8 cellular contexts compared by ENCODE assay signal in the genomic region with DNA sequence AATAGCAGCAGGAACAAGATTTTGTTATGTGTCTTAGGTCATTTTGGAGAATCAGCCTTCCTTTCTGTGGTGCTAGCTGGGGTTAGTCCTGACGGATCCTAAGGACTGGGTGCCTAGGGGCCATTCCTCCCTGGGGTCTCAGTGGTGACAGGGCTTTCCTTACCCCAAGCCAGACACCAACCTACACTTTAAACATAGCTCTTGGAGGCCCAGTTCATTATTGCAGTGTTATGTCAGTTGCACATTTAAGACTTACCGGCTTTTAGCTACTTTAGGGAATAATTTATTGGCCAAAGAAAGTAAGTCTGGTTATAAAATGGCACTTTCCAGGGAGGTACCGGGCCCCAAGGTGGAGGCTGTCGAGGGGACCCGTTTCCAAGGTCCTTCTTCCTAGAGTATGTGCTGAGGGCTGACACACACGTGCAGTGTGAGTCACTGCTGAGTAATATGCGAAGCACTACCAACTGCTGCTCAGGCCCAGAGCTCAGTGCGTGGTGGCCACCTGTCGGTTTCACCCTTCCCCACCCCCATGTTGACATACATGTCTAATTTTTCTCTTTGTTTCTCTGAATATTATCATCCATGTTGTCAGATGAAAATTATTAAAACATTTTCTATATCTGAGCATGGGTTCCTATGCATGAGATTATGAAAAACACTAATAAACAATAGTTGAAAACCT.
DNase-seq lines count a peak whose midpoint lies in the region; ATAC-seq and TF ChIP-seq lines count a peak whose summit lies in the region.

No MANE protein-coding gene starts in this region.

- no peaks in the 10 kb centered on the region for H4K20me1 ChIP-seq in KMS-11 (ENCODE audit: insufficient read depth)

- ATAC-seq in GM18498 (IDR thresholded peaks at IDR 0.05; ENCODE audit: unreplicated experiment) = peak; percentile 97
- peak; percentile 99 for ATAC-seq in GM21786 (IDR thresholded peaks at IDR 0.05; ENCODE audit: unreplicated experiment)

- peak overlapping the region; percentile 66 for H3K27ac ChIP-seq in KMS-11

- no peak overlapping the region for H3K4me3 ChIP-seq in KMS-11 (IDR thresholded peaks at IDR 0.05; ENCODE audit: insufficient read depth, low read depth, low read length)

- H3K4me1 ChIP-seq in KMS-11 (ENCODE audit: low read depth, poor library complexity, severe bottlenecking) = peaks cover 28% of the 10 kb centered on the region

- peak overlapping the region; percentile 28; the same call in 1 of the 2 replicates for H3K9ac ChIP-seq in KMS-11

- TF ChIP-seq CTCF in KMS-11 (conservative IDR thresholded peaks at IDR 0.05; ENCODE audit: low read depth, low read length) = peak; percentile 38; the same call in 1 of the 2 replicates

- DNase-seq in amniotic stem cell (lab: John Stamatoyannopoulos, UW) = peak; percentile 0
- peak; percentile 10 to 22 for DNase-seq in stimulated activated CD4-positive, alpha-beta T cell treated with anti-CD3 and anti-CD28 coated beads, Interleukin-1b, Interleukin-23, amount 100 ng/mL, for 4 hours (ENCODE audit: low read depth in 2 of 2)
- DNase-seq in pons (ENCODE audit: low spot score) = no peak
- no peak for DNase-seq in ecto neural progenitor cell (ENCODE audit: low spot score)
- DNase-seq in HuH-7.5 (ENCODE audit: low spot score) = no peak

- no peaks in the 10 kb centered on the region for H3K79me2 ChIP-seq in KMS-11 (ENCODE audit: insufficient read depth, low read depth)

- H3K4me2 ChIP-seq in KMS-11 = peak overlapping the region; percentile 18

- H3K36me3 ChIP-seq in KMS-11 (ENCODE audit: insufficient read depth) = no peaks in the 10 kb centered on the region

- no peaks in the 10 kb centered on the region for H3K27me3 ChIP-seq in KMS-11 (ENCODE audit: insufficient read depth, low read depth)

- peak overlapping the region; percentile 23; the same call in 1 of the 2 replicates for H2AFZ ChIP-seq in KMS-11 (ENCODE audit: low read depth)

Comparison
In these comparisons a context has a peak if more than half of its experiments do, and no peak if none do; other contexts are left out.
1. DNase-seq: peak in amniotic stem cell (single experiment) and stimulated activated CD4-positive, alpha-beta T cell treated with anti-CD3 and anti-CD28 coated beads, Interleukin-1b, Interleukin-23, amount 100 ng/mL, for 4 hours (2 of 2); none in pons (single experiment), ecto neural progenitor cell (single experiment) and HuH-7.5 (single experiment).